Comparison of ENCODE assay signal across 9 cellular contexts in the genomic region with DNA sequence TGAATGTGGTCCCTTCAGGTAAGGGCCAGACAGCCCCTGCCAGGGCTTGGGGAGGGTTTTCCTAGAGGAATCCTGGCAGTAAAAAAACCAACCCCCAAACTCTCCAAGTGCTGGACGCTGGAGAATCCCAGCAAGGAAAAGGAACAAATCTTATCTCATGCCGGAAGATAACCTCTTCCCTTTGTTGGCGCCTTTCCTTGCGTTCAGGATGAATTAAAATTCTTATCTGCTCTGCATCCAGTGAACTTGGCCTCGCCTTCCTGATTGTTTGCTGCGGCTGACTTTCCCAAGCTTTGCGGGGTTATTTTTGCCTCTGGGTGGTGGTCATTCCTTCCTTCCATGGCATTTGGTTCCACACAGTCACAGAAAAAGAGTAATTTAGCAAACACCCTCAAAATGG.
DNase-seq lines count a peak whose midpoint lies in the region; ATAC-seq and TF ChIP-seq lines count a peak whose summit lies in the region.
"Had no signal": no experiment of that assay in that cellular context is flagged by ENCODE, and none has a peak within 500 bp of the region (broad histone marks: within the 10 kb centered on the region; RNA-seq: fewer than 3 reads in every experiment).

No MANE protein-coding gene starts in this region.

- H4K20me1 ChIP-seq in HCT116 (ENCODE audit: insufficient read depth) (no peaks in the 10 kb centered on the region), hepatocyte (ENCODE audit: insufficient read depth, poor library complexity, severe bottlenecking) (no peaks in the 10 kb centered on the region)

- DNase-seq in HCT116 (ENCODE audit: low read depth, low spot score) (no peak), adipocyte (ENCODE audit: low read depth) (no peak), hepatocyte (ENCODE audit: low spot score) (no peak), NCI-H2227 (lab: John Stamatoyannopoulos, UW; ENCODE audit: unreplicated experiment) (no peak), SK-N-DZ (ENCODE audit: low spot score) (no peak)
- DNase-seq: NCI-H187 treated with DMSO at 0.1 percent for 48 hours had no signal

- H3K9me3 ChIP-seq in HCT116 (ENCODE audit: control insufficient read depth in 1 of 2, insufficient read depth in 1 of 2, low read depth in 1 of 2, low read length in 2 of 2) (peaks cover 4 to 24% of the 10 kb centered on the region in 2 experiments; a peak in 2 of 4 replicates), adipocyte (ENCODE audit: control insufficient read depth, low read length) (peaks cover 21% of the 10 kb centered on the region), hepatocyte (ENCODE audit: low read depth) (no peaks in the 10 kb centered on the region)

- ATAC-seq in HCT116 (no peak), GM21423 (IDR thresholded peaks at IDR 0.05; ENCODE audit: unreplicated experiment) (no peak), HG03521 (IDR thresholded peaks at IDR 0.05; ENCODE audit: unreplicated experiment) (no peak)

- TF ChIP-seq RAD21 in HCT116 (IDR thresholded peaks at IDR 0.05; ENCODE audit: low read depth), result no peak

- H3K9me2 ChIP-seq in HCT116 (ENCODE audit: insufficient read depth) (no peaks in the 10 kb centered on the region), hepatocyte (replicated peaks; ENCODE audit: insufficient read depth) (no peaks in the 10 kb centered on the region)

- H3K27me3 ChIP-seq in HCT116 (ENCODE audit: insufficient read depth, low read length), result no peaks in the 10 kb centered on the region
- H3K27me3 ChIP-seq in adipocyte (replicated peaks; ENCODE audit: control insufficient read depth, insufficient read depth, low read length), result no peaks in the 10 kb centered on the region
- H3K27me3 ChIP-seq in hepatocyte, result no peaks in the 10 kb centered on the region
- H3K27me3 ChIP-seq in rectal smooth muscle tissue (ENCODE audit: control insufficient read depth, insufficient read depth, low read length), result peaks cover 6% of the 10 kb centered on the region

- intact Hi-C loops in HCT116 (cut with micrococcal nuclease), result no loop called here

- H3K36me3 ChIP-seq in HCT116 (ENCODE audit: control insufficient read depth in 1 of 2, insufficient read depth in 2 of 2, low read length in 2 of 2) (no peaks in the 10 kb centered on the region), adipocyte (ENCODE audit: control insufficient read depth, insufficient read depth, low read length, severe bottlenecking) (no peaks in the 10 kb centered on the region), hepatocyte (replicated peaks; ENCODE audit: insufficient read depth, low read depth) (no peaks in the 10 kb centered on the region), rectal smooth muscle tissue (ENCODE audit: control insufficient read depth, insufficient read depth, low read length) (no peaks in the 10 kb centered on the region)

- H3K4me2 ChIP-seq in HCT116 (ENCODE audit: low read length) (peak overlapping the region; percentile 98), hepatocyte (peak overlapping the region; percentile 87)

- no peak overlapping the region for H2AFZ ChIP-seq in HCT116 (ENCODE audit: low read depth, low read length, poor library complexity, severe bottlenecking)
- H2AFZ ChIP-seq in hepatocyte, result no peak overlapping the region

- CTCF ChIA-PET in HCT116 (lab: Charles Lee), result interaction anchor here (0.9 kb wide), 1 partner anchor 702 kb away, joined by 4 read pairs; no protein-coding TSS in a partner anchor

- WGBS in hepatocyte (ENCODE audit: low lambda C conversion rate, missing lambda C conversion rate), result 22% methylated on average over 7 of the region's 7 CpGs

- POLR2A ChIA-PET in HCT116 (lab: Charles Lee), result interaction anchor here (0.7 kb wide), 1 partner anchor 628 kb away, joined by 3 read pairs; no protein-coding TSS in a partner anchor

- H3K4me3 ChIP-seq in HCT116 (replicated peaks in 1 of 2; ENCODE audit: low read depth in 1 of 2, low read length in 2 of 2) (no peak overlapping the region), adipocyte (ENCODE audit: low read length) (peak overlapping the region; percentile 81), hepatocyte (no peak overlapping the region), rectal smooth muscle tissue (ENCODE audit: low read length) (no peak overlapping the region)

- RAD21 ChIA-PET in HCT116 (lab: Charles Lee; ENCODE audit: low non-redundant PET in 1 of 2, low total read pairs in 2 of 2, uncharacterized antibody in 2 of 2, unreplicated experiment in 2 of 2), result no interaction called here

- H3K27ac ChIP-seq in HCT116 (ENCODE audit: low read depth, low read length) (no peak overlapping the region), hepatocyte (no peak overlapping the region), rectal smooth muscle tissue (ENCODE audit: low read depth, low read length) (peak overlapping the region; percentile 33)

- H3K4me1 ChIP-seq in HCT116 (ENCODE audit: control insufficient read depth in 1 of 2, insufficient read depth in 2 of 2, low read length in 2 of 2) (peaks cover 18 to 32% of the 10 kb centered on the region in 2 experiments), adipocyte (ENCODE audit: control insufficient read depth, insufficient read depth, low read length) (peaks cover 20% of the 10 kb centered on the region), hepatocyte (ENCODE audit: insufficient read depth) (peaks cover 9% of the 10 kb centered on the region), rectal smooth muscle tissue (ENCODE audit: control insufficient read depth, insufficient read depth, low read length) (no peaks in the 10 kb centered on the region)

- H3K9ac ChIP-seq in HCT116 (ENCODE audit: low read length), result no peak overlapping the region
- peak overlapping the region; percentile 80 for H3K9ac ChIP-seq in adipocyte (ENCODE audit: low read length)
- H3K9ac ChIP-seq in rectal smooth muscle tissue (ENCODE audit: low read length), result no peak overlapping the region

- no peak for TF ChIP-seq POLR2A in HCT116 (IDR thresholded peaks at IDR 0.05; ENCODE audit: borderline replicate concordance, extremely low read depth, insufficient read depth, insufficient read length)

- no TSS peak for BruUV-seq in HCT116 (replicated peaks; lab: Mats Ljungman, UMichigan)

- no peak for TF ChIP-seq CTCF in HCT116 (IDR thresholded peaks at IDR 0.05 in 2 of 3, conservative IDR thresholded peaks at IDR 0.05 in 1 of 3; ENCODE audit: borderline replicate concordance in 1 of 3, insufficient read depth in 1 of 3, low read depth in 2 of 3, low read length in 2 of 3)
- peak; percentile 8 for TF ChIP-seq CTCF in hepatocyte (IDR thresholded peaks at IDR 0.05; ENCODE audit: poor library complexity)

- H3K79me2 ChIP-seq in HCT116 (ENCODE audit: insufficient read depth, low read length) (no peaks in the 10 kb centered on the region), hepatocyte (no peaks in the 10 kb centered on the region)

TF ChIP-seq in HCT116, 20 proteins besides CTCF, POLR2A, EP300 and RAD21:
- TF ChIP-seq YY1 (IDR thresholded peaks at IDR 0.05; ENCODE audit: extremely low read depth, insufficient replicate concordance, low read depth, low read length) (no peak), EGR1 (IDR thresholded peaks at IDR 0.05; ENCODE audit: low read depth) (no peak)
